ENCODE assay signal across 10 cellular contexts in genomic region chr3:46349484-46350261, GRCh38. TPM values are rescaled to one million over a fixed set of nuclear protein-coding genes. Genes with fewer than 3 reads are reported as not detected.
A peak's percentile ranks its signal among the peaks of the same experiment; 100 is the strongest.
DNase-seq lines count a peak whose midpoint lies in the region; ATAC-seq, FAIRE-seq and TF ChIP-seq lines count a peak whose summit lies in the region.
"Had no signal": no experiment of that assay in that cellular context is flagged by ENCODE, and none has a peak within 500 bp of the region (broad histone marks: within the 10 kb centered on the region; RNA-seq: fewer than 3 reads in every experiment).

No MANE protein-coding gene starts in this region.

- POLR2A ChIA-PET in K562 (lab: Yijun Ruan, JAX) = interaction anchor here (1.1 to 1.2 kb wide), 2 partner anchors 15 to 38 kb away, joined by 3 to 4 read pairs; no protein-coding TSS in a partner anchor

- no peak overlapping the region for H2AFZ ChIP-seq in K562 (ENCODE audit: low read depth, low read length)

- no peak overlapping the region for H3K4me2 ChIP-seq in K562 (ENCODE audit: insufficient read depth, low read length)

- ATAC-seq in GM18498 (IDR thresholded peaks at IDR 0.05; ENCODE audit: unreplicated experiment) (peak; percentile 76), GM21526 (IDR thresholded peaks at IDR 0.05; ENCODE audit: low FRiP score, unreplicated experiment) (peak; percentile 63), K562 (no peak)

- no peak for TF ChIP-seq RAD21 in K562 (CRISPR knock-in tag; conservative IDR thresholded peaks at IDR 0.05 in 1 of 2, IDR thresholded peaks at IDR 0.05 in 1 of 2)

- H3K27me3 ChIP-seq in K562 (ENCODE audit: control insufficient read depth in 2 of 2, insufficient read depth in 2 of 2, low read length in 2 of 2) (peaks cover 0 to 13% of the 10 kb centered on the region in 2 experiments; a peak in 2 of 5 replicates), stomach (peaks cover 0 to 13% (median 0%) of the 10 kb centered on the region in 3 donors)

- peak; percentile 15 for FAIRE-seq in K562 (lab: Jason Lieb, UNC)
- FAIRE-seq: colon had no signal

- CTCF ChIA-PET in K562 (lab: Yijun Ruan, JAX; ENCODE audit: low intra/inter-chr PET ratio) = no interaction called here

- H3K36me3 ChIP-seq in K562 (ENCODE audit: control insufficient read depth, insufficient read depth, low read length) (no peaks in the 10 kb centered on the region), stomach (no peaks in the 10 kb centered on the region)

- DNase-seq in KG1 (lab: John Stamatoyannopoulos, UW) (peak; percentile 51), K562 (ENCODE audit: extremely low read depth in 1 of 4, low spot score in 3 of 4) (no peak), stomach (no peak), NCI-H1417 (lab: John Stamatoyannopoulos, UW) (no peak), OCI-M2 (lab: John Stamatoyannopoulos, UW; ENCODE audit: unreplicated experiment) (no peak), NCI-H748 (lab: John Stamatoyannopoulos, UW; ENCODE audit: unreplicated experiment) (no peak)
- DNase-seq: NCI-H510A had no signal

- no peak for TF ChIP-seq EP300 in K562 (IDR thresholded peaks at IDR 0.05; ENCODE audit: low read length)
- TF ChIP-seq EP300 in stomach (IDR thresholded peaks at IDR 0.05) = no peak

- H3K27ac ChIP-seq in K562 (ENCODE audit: extremely low read depth, low read depth, low read length) = no peak overlapping the region
- H3K27ac ChIP-seq in stomach = peak overlapping the region in 2 of 5 donors; percentile 21 to 44

- BruUV-seq in K562 (replicated peaks; lab: Mats Ljungman, UMichigan) = no TSS peak

- intact Hi-C loops in K562 (cut with micrococcal nuclease) = no loop called here
- intact Hi-C loops in stomach (cut with DNase I; ENCODE audit: low total_unique reads) = no loop called here

- H3K9me1 ChIP-seq in K562 (ENCODE audit: control insufficient read depth, insufficient read depth, low read length) = no peaks in the 10 kb centered on the region

- H3K4me1 ChIP-seq in K562 (replicated peaks in 1 of 2; ENCODE audit: control insufficient read depth in 2 of 2, insufficient read depth in 2 of 2, low read length in 2 of 2) (no peaks in the 10 kb centered on the region), stomach (no peaks in the 10 kb centered on the region)

- H3K79me2 ChIP-seq in K562 (ENCODE audit: control insufficient read depth, insufficient read depth, low read length) = no peaks in the 10 kb centered on the region

- H4K20me1 ChIP-seq in K562 (replicated peaks; ENCODE audit: control insufficient read depth, insufficient read depth, low read length) = no peaks in the 10 kb centered on the region

- no peaks in the 10 kb centered on the region for H3K9me3 ChIP-seq in K562 (replicated peaks; ENCODE audit: control insufficient read depth, insufficient read depth, low read depth, low read length)
- H3K9me3 ChIP-seq in stomach = no peaks in the 10 kb centered on the region

- TF ChIP-seq POLR2A in K562 (conservative IDR thresholded peaks at IDR 0.05) (no peak), stomach (IDR thresholded peaks at IDR 0.05) (no peak)

- H3K4me3 ChIP-seq in K562 = no peak overlapping the region
- H3K4me3 ChIP-seq in stomach = no peak overlapping the region

- in situ Hi-C loops in K562 (cut with MboI) = no loop called here

- WGBS in K562 (ENCODE audit: insufficient coverage, low coverage, missing lambda C conversion rate) = 0% methylated on average over 2 of the region's 2 CpGs
- WGBS in stomach, 5 donors = 64 to 80% (median 73%) methylated on average over 2 of the region's 2 CpGs

- H3K9ac ChIP-seq in K562 (ENCODE audit: insufficient read depth in 1 of 2, low read depth in 2 of 2, low read length in 2 of 2) = no peak overlapping the region

- TF ChIP-seq CTCF in K562 (IDR thresholded peaks at IDR 0.05 in 2 of 3, conservative IDR thresholded peaks at IDR 0.05 in 1 of 3; ENCODE audit: insufficient read depth in 2 of 3, low read depth in 1 of 3, low read length in 3 of 3) (no peak), stomach (IDR thresholded peaks at IDR 0.05) (no peak)

TF ChIP-seq in K562, 482 proteins besides CTCF, POLR2A, EP300 and RAD21 (continues in another document):
- TF ChIP-seq ERF (CRISPR knock-in tag; IDR thresholded peaks at IDR 0.05) (no peak), NRF1 (conservative IDR thresholded peaks at IDR 0.05 in 1 of 2, IDR thresholded peaks at IDR 0.05 in 1 of 2) (no peak), GABPA (tag; conservative IDR thresholded peaks at IDR 0.05; ENCODE audit: low read depth) (no peak), TCFL5 (CRISPR knock-in tag; conservative IDR thresholded peaks at IDR 0.05) (no peak), TAF15 (IDR thresholded peaks at IDR 0.05; ENCODE audit: low read depth, low read length) (no peak), SP2 (IDR thresholded peaks at IDR 0.05; ENCODE audit: extremely low read depth, low read depth, low read length, poor library complexity, severe bottlenecking) (no peak), NCOA6 (IDR thresholded peaks at IDR 0.05) (no peak), DIDO1 (tag; IDR thresholded peaks at IDR 0.05; ENCODE audit: low read depth) (no peak), HIVEP1 (CRISPR knock-in tag; IDR thresholded peaks at IDR 0.05) (no peak)

RNA-seq across cellular contexts. Expression of gene CCR2, which starts 4.2 kb away (rescaled TPM):
- total RNA-seq in K562 (2011; cell fraction: chromatin; rRNA removed; ENCODE audit: low replicate concordance) = not detected in 2 replicates
- total RNA-seq in K562 (2011; cell fraction: nucleolus; rRNA removed) = not detected in 2 replicates
- not detected in 2 replicates for total RNA-seq in K562 (2011; cell fraction: nucleoplasm; rRNA removed)
- total RNA-seq in K562 (2014; rRNA removed) = not detected in 2 replicates
- not detected in 2 replicates for total RNA-seq in K562 (2014; rRNA removed; fragmentation: Illumina TruSeq; extraction: Trizol)
- not detected in 2 replicates for total RNA-seq in K562 (2015; rRNA removed; fragmentation: Illumina TruSeq; extraction: Trizol)
- not detected in 2 replicates for total RNA-seq in K562 (2021)
- polyA plus RNA-seq in K562 (2011; rRNA removed) = not detected in 2 replicates
- not detected in 2 replicates for polyA plus RNA-seq in K562 (2011; cell fraction: cytosol; rRNA removed)
- not detected in 2 replicates for polyA plus RNA-seq in K562 (2011; cell fraction: nucleus; rRNA removed)
- not detected in 2 replicates for polyA plus RNA-seq in K562 (2012)
- not detected in 2 replicates for polyA plus RNA-seq in K562 (2014; fragmentation: Illumina TruSeq; extraction: Trizol)
- polyA plus RNA-seq in K562 (2014; fragmentation: Nextera tagmentation; extraction: Ambion mirVana) = not detected
- not detected in 2 replicates for polyA plus RNA-seq in K562 (2014; rRNA removed)
- polyA minus RNA-seq in K562 (2011; rRNA and poly(A)+ RNA removed) = not detected in 2 replicates
- not detected in 2 replicates for polyA minus RNA-seq in K562 (2011; cell fraction: cytosol; rRNA and poly(A)+ RNA removed)
- polyA minus RNA-seq in K562 (2011; cell fraction: nucleus; rRNA and poly(A)+ RNA removed) = not detected in 2 replicates
- 1 to 10 TPM in 1 of 5 donors, under 1 TPM in 1, not detected in 3; 0.37 to 2.5 TPM for total RNA-seq in stomach
- polyA plus RNA-seq in stomach = under 1 TPM; 0.45 to 0.81 (median 0.61) TPM

RNA-seq across cellular contexts. Expression of gene CCR5, which starts 21.1 kb away (rescaled TPM):
- total RNA-seq in K562 (2011; cell fraction: chromatin; rRNA removed; ENCODE audit: low replicate concordance) = not detected in 2 replicates
- total RNA-seq in K562 (2011; cell fraction: nucleolus; rRNA removed) = not detected in 2 replicates
- not detected in 2 replicates for total RNA-seq in K562 (2011; cell fraction: nucleoplasm; rRNA removed)
- not detected in 2 replicates for total RNA-seq in K562 (2014; rRNA removed)
- total RNA-seq in K562 (2014; rRNA removed; fragmentation: Illumina TruSeq; extraction: Trizol) = not detected in 2 replicates
- total RNA-seq in K562 (2015; rRNA removed; fragmentation: Illumina TruSeq; extraction: Trizol) = not detected in 2 replicates
- total RNA-seq in K562 (2021) = not detected in 2 replicates
- not detected in 2 replicates for polyA plus RNA-seq in K562 (2011; rRNA removed)
- not detected in 2 replicates for polyA plus RNA-seq in K562 (2011; cell fraction: cytosol; rRNA removed)
- polyA plus RNA-seq in K562 (2011; cell fraction: nucleus; rRNA removed) = not detected in 2 replicates
- polyA plus RNA-seq in K562 (2012) = not detected in 2 replicates
- not detected in 2 replicates for polyA plus RNA-seq in K562 (2014; fragmentation: Illumina TruSeq; extraction: Trizol)
- not detected for polyA plus RNA-seq in K562 (2014; fragmentation: Nextera tagmentation; extraction: Ambion mirVana)
- polyA plus RNA-seq in K562 (2014; rRNA removed) = not detected in 2 replicates
- not detected in 2 replicates for polyA minus RNA-seq in K562 (2011; rRNA and poly(A)+ RNA removed)
- polyA minus RNA-seq in K562 (2011; cell fraction: cytosol; rRNA and poly(A)+ RNA removed) = not detected in 2 replicates
- not detected in 2 replicates for polyA minus RNA-seq in K562 (2011; cell fraction: nucleus; rRNA and poly(A)+ RNA removed)
- 1 to 10 TPM in 1 of 5 donors, under 1 TPM in 1, not detected in 3; 0.18 to 9.4 TPM for total RNA-seq in stomach
- polyA plus RNA-seq in stomach = 1 to 10 TPM in 1 of 3 donors, under 1 TPM in 2; 0.44 to 2.0 (median 0.68) TPM

RNA-seq across cellular contexts. Expression of gene CCRL2, which starts 57.4 kb away (rescaled TPM):
- 7.7 and 14.6 TPM in 2 replicates for total RNA-seq in K562 (2011; cell fraction: chromatin; rRNA removed; ENCODE audit: low replicate concordance)
- total RNA-seq in K562 (2011; cell fraction: nucleolus; rRNA removed) = 9.2 and 13.7 TPM in 2 replicates
- 12.1 and 14.7 TPM in 2 replicates for total RNA-seq in K562 (2011; cell fraction: nucleoplasm; rRNA removed)
- total RNA-seq in K562 (2014; rRNA removed) (3.6 and 4.1 TPM in 2 replicates), K562 (2014; rRNA removed; fragmentation: Illumina TruSeq; extraction: Trizol) (3.4 and 4.5 TPM in 2 replicates), K562 (2015; rRNA removed; fragmentation: Illumina TruSeq; extraction: Trizol) (3.1 and 4.0 TPM in 2 replicates), K562 (2021) (3.3 and 3.5 TPM in 2 replicates), stomach (1 to 10 TPM in 2 of 5 donors, not detected in 3; 2.8 to 5.2 TPM)
- polyA plus RNA-seq in K562 (2011; rRNA removed) (4.2 and 5.4 TPM in 2 replicates), K562 (2014; fragmentation: Illumina TruSeq; extraction: Trizol) (3.2 and 3.4 TPM in 2 replicates), K562 (2014; fragmentation: Nextera tagmentation; extraction: Ambion mirVana) (1 to 10 TPM; 4.3 to 5.7 TPM), K562 (2014; rRNA removed) (2.2 and 3.5 TPM in 2 replicates), stomach (1 to 10 TPM in 2 of 3 donors, under 1 TPM in 1; 0.76 to 2.0 (median 1.5) TPM)
- polyA plus RNA-seq in K562 (2011; cell fraction: cytosol; rRNA removed) = 3.2 and 4.8 TPM in 2 replicates
- 5.8 and 6.6 TPM in 2 replicates for polyA plus RNA-seq in K562 (2011; cell fraction: nucleus; rRNA removed)
- 4.8 and 12.0 TPM in 2 replicates for polyA plus RNA-seq in K562 (2012)
- 5.5 and 6.4 TPM in 2 replicates for polyA minus RNA-seq in K562 (2011; rRNA and poly(A)+ RNA removed)
- polyA minus RNA-seq in K562 (2011; cell fraction: cytosol; rRNA and poly(A)+ RNA removed) = 3.1 TPM in 1 of 2 replicates, not detected in the other
- 11.4 and 11.7 TPM in 2 replicates for polyA minus RNA-seq in K562 (2011; cell fraction: nucleus; rRNA and poly(A)+ RNA removed)
